Comparison of ENCODE assay signal across 8 cellular contexts in genomic region chr6:7261030-7261841, GRCh38. TPM values are rescaled to one million over a fixed set of nuclear protein-coding genes. Genes with fewer than 3 reads are reported as not detected.
DNase-seq lines count a peak whose midpoint lies in the region; ATAC-seq, FAIRE-seq and TF ChIP-seq lines count a peak whose summit lies in the region.

No MANE protein-coding gene starts in this region.

- dilution Hi-C loops in keratinocyte (cut with MboI; ENCODE audit: extremely low pct_ligation_motif_present, low sequenced_read_pairs), result no loop called here

- H3K9me1 ChIP-seq in keratinocyte (ENCODE audit: control insufficient read depth, extremely low read depth, insufficient read depth, low read length), result no peaks in the 10 kb centered on the region

- H3K4me2 ChIP-seq in GM23248 (ENCODE audit: unreplicated experiment), result peak overlapping the region; percentile 84
- H3K4me2 ChIP-seq in keratinocyte (ENCODE audit: control insufficient read depth, extremely low read depth, insufficient read depth, low read depth, low read length), result peak overlapping the region; percentile 90

- 6% methylated on average over 42 to 43 of the region's 43 CpGs for WGBS in GM23248 (ENCODE audit: low coverage in 1 of 2, low lambda C conversion rate in 2 of 2, missing lambda C conversion rate in 2 of 2), 2 experiments

- POLR2A ChIA-PET in T-cell (lab: Charles Lee), result no interaction called here

- H3K4me3 ChIP-seq in GM23248, result peak overlapping the region; percentile 84
- H3K4me3 ChIP-seq in keratinocyte (ENCODE audit: control insufficient read depth in 2 of 3, extremely low read depth in 1 of 3, insufficient read depth in 2 of 3, low read depth in 1 of 3, low read length in 3 of 3), result peak overlapping the region; percentile 51 to 85 (median 84)

- H3K79me2 ChIP-seq in GM23248 (ENCODE audit: insufficient read depth) (no peaks in the 10 kb centered on the region), keratinocyte (ENCODE audit: control insufficient read depth, insufficient read depth, low read length) (no peaks in the 10 kb centered on the region)

- H3K27me3 Mint-ChIP-seq in T-cell, result peaks cover 15 to 21% of the 10 kb centered on the region in 2 donors

- no peaks in the 10 kb centered on the region for H4K20me1 ChIP-seq in GM23248 (ENCODE audit: insufficient read depth)
- no peaks in the 10 kb centered on the region for H4K20me1 ChIP-seq in keratinocyte (ENCODE audit: control insufficient read depth, extremely low read depth, insufficient read depth, low read length)

- FAIRE-seq in keratinocyte (lab: Jason Lieb, UNC), result peak; percentile 76

- H3F3A ChIP-seq in GM23248 (ENCODE audit: insufficient read depth), result no peaks in the 10 kb centered on the region

- no peaks in the 10 kb centered on the region for H3K36me3 Mint-ChIP-seq in T-cell

- H3K27me3 ChIP-seq in GM23248 (replicated peaks; ENCODE audit: insufficient read depth) (no peaks in the 10 kb centered on the region), keratinocyte (ENCODE audit: control insufficient read depth, extremely low read depth, insufficient read depth, low read length) (no peaks in the 10 kb centered on the region)

- H3K27ac Mint-ChIP-seq in T-cell, result no peak overlapping the region

- peak; percentile 54 to 82 (median 63) for ATAC-seq in T-cell (replicated peaks in 1 of 4)

- no peak for TF ChIP-seq CTCF in keratinocyte (optimal IDR thresholded peaks at IDR 0.05 in 1 of 3, IDR thresholded peaks at IDR 0.05 in 1 of 3, conservative IDR thresholded peaks at IDR 0.05 in 1 of 3; ENCODE audit: extremely low read depth in 1 of 3, insufficient read depth in 2 of 3, low read length in 3 of 3)

- peak overlapping the region; percentile 78 to 88 (median 81) for H3K4me3 Mint-ChIP-seq in T-cell

- H2AFZ ChIP-seq in GM23248, result peak overlapping the region; percentile 96
- peak overlapping the region; percentile 98 for H2AFZ ChIP-seq in keratinocyte (ENCODE audit: control insufficient read depth, low read length)

- H3K27ac ChIP-seq in GM23248, result no peak overlapping the region
- H3K27ac ChIP-seq in keratinocyte (ENCODE audit: control insufficient read depth, insufficient read depth, low read length), result peak overlapping the region; percentile 75

- no peaks in the 10 kb centered on the region for H3K9me2 ChIP-seq in GM23248 (ENCODE audit: insufficient read depth)

- DNase-seq in EL (peak; percentile 90), GM23248 (peak; percentile 94), NCI-H1048 (lab: John Stamatoyannopoulos, UW) (peak; percentile 52), T-cell (peak in 21 of 34 experiments; percentile 2 to 54 (median 14)), cerebellar cortex (ENCODE audit: low spot score) (peak; percentile 92), keratinocyte (ENCODE audit: low read depth, low spot score) (peak; percentile 42), smooth muscle cell of the brain vasculature (ENCODE audit: low read depth, low spot score) (peak; percentile 60)
- no peak for DNase-seq in effector CD4-positive, alpha-beta T cell

- peak overlapping the region; percentile 80 for H3K9ac ChIP-seq in GM23248
- H3K9ac ChIP-seq in keratinocyte (ENCODE audit: control insufficient read depth, extremely low read depth, insufficient read depth, low read length), result peak overlapping the region; percentile 83

- CTCF ChIA-PET in T-cell (lab: Charles Lee), result interaction anchor here in 1 of 2 donors (0.9 kb wide), 1 partner anchor 10 kb away, joined by 6 read pairs; no protein-coding TSS in a partner anchor

- H3K36me3 ChIP-seq in GM23248 (ENCODE audit: low read depth) (no peaks in the 10 kb centered on the region), keratinocyte (ENCODE audit: control insufficient read depth in 2 of 2, extremely low read depth in 1 of 2, insufficient read depth in 2 of 2, low read length in 2 of 2) (no peaks in the 10 kb centered on the region)

- H3K9me3 ChIP-seq in GM23248 (ENCODE audit: low read depth) (no peaks in the 10 kb centered on the region), keratinocyte (ENCODE audit: control insufficient read depth, low read depth, low read length) (peaks cover 2% of the 10 kb centered on the region)

- H3K4me1 Mint-ChIP-seq in T-cell, result peaks cover 16 to 21% (median 21%) of the 10 kb centered on the region in 3 donors

- peaks cover 0 to 6% (median 0%) of the 10 kb centered on the region in 3 donors for H3K9me3 Mint-ChIP-seq in T-cell

- in situ Hi-C loops in GM23248 (cut with MboI), result no loop called here

- H3K4me1 ChIP-seq in GM23248 (ENCODE audit: insufficient read depth) (no peaks in the 10 kb centered on the region), keratinocyte (ENCODE audit: control insufficient read depth, extremely low read depth, insufficient read depth, low read length) (peaks cover 16% of the 10 kb centered on the region)

RNA-seq across cellular contexts. Expression of gene SSR1, which starts 51.8 kb away (rescaled TPM):
- 129 and 180 TPM in 2 replicates for total RNA-seq in GM23248 (2014; rRNA removed; shearing (Covaris generic))
- polyA plus RNA-seq in GM23248 (2016; fragmentation: Nextera tagmentation; extraction: Ambion mirVana) (241 and 257 TPM in 2 replicates), keratinocyte (88.1 to 188 TPM (median 149 TPM) in 3 replicates)
- total RNA-seq in T-cell, result 100 to 1,000 TPM in 3 of 5 donors, 10 to 100 TPM in 2; 75.7 to 111 (median 100) TPM
- 211 TPM for polyA plus RNA-seq in keratinocyte (2011; ENCODE audit: low read depth)
- 109 and 168 TPM in 2 replicates for polyA plus RNA-seq in keratinocyte (2011; cell fraction: cytosol; rRNA removed)
- 89.0 and 135 TPM in 2 replicates for polyA plus RNA-seq in keratinocyte (2011; cell fraction: nucleus; rRNA removed)
- polyA plus RNA-seq in keratinocyte (2012; ENCODE audit: low replicate concordance), result 54.9 and 119 TPM in 2 replicates
- polyA minus RNA-seq in keratinocyte, result 45.5 to 159 TPM (median 106 TPM) in 3 replicates
- polyA minus RNA-seq in keratinocyte (2011; cell fraction: cytosol; rRNA and poly(A)+ RNA removed), result 59.5 TPM
- 41.7 and 97.0 TPM in 2 replicates for polyA minus RNA-seq in keratinocyte (2011; cell fraction: nucleus; rRNA and poly(A)+ RNA removed)
